Comparison of ENCODE assay signal across 19 cellular contexts in genomic region chr1:36326499-36326898, GRCh38. TPM values are rescaled to one million over a fixed set of nuclear protein-coding genes. Genes with fewer than 3 reads are reported as not detected.
DNase-seq lines count a peak whose midpoint lies in the region; ATAC-seq and TF ChIP-seq lines count a peak whose summit lies in the region.
"Had no signal": no experiment of that assay in that cellular context is flagged by ENCODE, and none has a peak within 500 bp of the region (broad histone marks: within the 10 kb centered on the region; RNA-seq: fewer than 3 reads in every experiment).

No MANE protein-coding gene starts in this region.

- H3K4me1 Mint-ChIP-seq in Calu3 (ENCODE audit: low read depth, unreplicated experiment), result peaks cover 14% of the 10 kb centered on the region

- peak; percentile 35 for DNase-seq in Calu3
- DNase-seq in PC-3, result peak; percentile 54
- DNase-seq in foreskin keratinocyte, result peak in 1 of 2 donors; percentile 26
- DNase-seq in HEK293T (ENCODE audit: extremely low spot score), result no peak
- DNase-seq in GM10266 (ENCODE audit: extremely low spot score), result no peak
- no peak for DNase-seq in effector memory CD4-positive, alpha-beta T cell
- no peak for DNase-seq in SKM-1 (lab: John Stamatoyannopoulos, UW; ENCODE audit: unreplicated experiment)
- DNase-seq: activated CD4-positive, CD25-positive, alpha-beta regulatory T cell; activated CD8-positive, alpha-beta memory T cell treated with anti-CD3 and anti-CD28 coated beads, Interleukin-2, amount 50 U/mL, for 4 hours; activated gamma-delta T cell; colonic mucosa; NCI-H1092; NCI-H2171 treated with DMSO at 0.1 percent for 48 hours; stimulated activated CD4-positive, alpha-beta T cell treated with anti-CD3 and anti-CD28 coated beads, Interleukin-2, amount 100 ng/mL, for 24 hours had no signal

- H3K9me3 Mint-ChIP-seq in Calu3 (ENCODE audit: low read depth, unreplicated experiment), result no peaks in the 10 kb centered on the region

- H3K27ac ChIP-seq in BLaER1 (no peak overlapping the region), PC-3 (ENCODE audit: low read length) (no peak overlapping the region), foreskin keratinocyte (no peak overlapping the region)
- H3K27ac ChIP-seq in effector memory CD4-positive, alpha-beta T cell (ENCODE audit: insufficient read depth, low read length, poor library complexity, severe bottlenecking), result no peak overlapping the region
- H3K27ac ChIP-seq: ascending aorta, colonic mucosa, KMS-11, pancreas had no signal

- no peak overlapping the region for H3K4me3 ChIP-seq in BLaER1
- no peak overlapping the region for H3K4me3 ChIP-seq in PC-3 (ENCODE audit: low read length)
- H3K4me3 ChIP-seq in effector memory CD4-positive, alpha-beta T cell (ENCODE audit: insufficient read depth, low read depth, low read length, poor library complexity, severe bottlenecking), result no peak overlapping the region
- H3K4me3 ChIP-seq: ascending aorta, colonic mucosa, pancreas had no signal

- H4K20me1 ChIP-seq in BLaER1, result peaks cover 11% of the 10 kb centered on the region
- H4K20me1 ChIP-seq in PC-3 (ENCODE audit: low read length), result no peaks in the 10 kb centered on the region

- peaks cover 39% of the 10 kb centered on the region for H3K4me1 ChIP-seq in BLaER1
- H3K4me1 ChIP-seq in PC-3 (ENCODE audit: insufficient read depth, low read length), result peaks cover 22% of the 10 kb centered on the region
- H3K4me1 ChIP-seq in foreskin keratinocyte, result peaks cover 12% of the 10 kb centered on the region
- peaks cover 20% of the 10 kb centered on the region for H3K4me1 ChIP-seq in effector memory CD4-positive, alpha-beta T cell (ENCODE audit: control insufficient read depth, insufficient read depth, low read length, poor library complexity, severe bottlenecking)

- TF ChIP-seq CTCF in Calu3 (IDR thresholded peaks at IDR 0.05; ENCODE audit: unreplicated experiment) (no peak), PC-3 (conservative IDR thresholded peaks at IDR 0.05; ENCODE audit: low read depth, low read length) (no peak), foreskin keratinocyte (conservative IDR thresholded peaks at IDR 0.05) (no peak), GM10266 (IDR thresholded peaks at IDR 0.05; ENCODE audit: control insufficient read depth, insufficient read depth, low read depth, missing control alignments) (no peak)

- H3K36me3 ChIP-seq in BLaER1 (no peaks in the 10 kb centered on the region), PC-3 (ENCODE audit: low read depth, low read length) (no peaks in the 10 kb centered on the region)
- H3K36me3 ChIP-seq in effector memory CD4-positive, alpha-beta T cell (ENCODE audit: control insufficient read depth, insufficient read depth, low read length), result no peaks in the 10 kb centered on the region
- H3K36me3 ChIP-seq: ascending aorta, colonic mucosa, pancreas had no signal

- intact Hi-C loops in Calu3 (cut with micrococcal nuclease; ENCODE audit: unreplicated experiment) (no loop called here), PC-3 (cut with micrococcal nuclease) (no loop called here)

- H3K27ac Mint-ChIP-seq in Calu3 (ENCODE audit: unreplicated experiment), result peak overlapping the region; percentile 20

- H3K9ac ChIP-seq in BLaER1, result no peak overlapping the region
- no peak overlapping the region for H3K9ac ChIP-seq in PC-3 (ENCODE audit: low read length)
- H3K9ac ChIP-seq: KMS-11 had no signal

- H3K4me3 Mint-ChIP-seq in Calu3 (ENCODE audit: low read depth, unreplicated experiment), result no peak overlapping the region

- peaks cover 8% of the 10 kb centered on the region for H3K27me3 Mint-ChIP-seq in Calu3 (ENCODE audit: unreplicated experiment)

- POLR2A ChIA-PET in PC-3 (lab: Charles Lee; ENCODE audit: unreplicated experiment) (no interaction called here), HEK293T (lab: Yijun Ruan, JAX) (interaction anchor here (1.0 kb wide), 1 partner anchor 60 kb away, joined by 3 read pairs; no protein-coding TSS in a partner anchor)

- H3K4me2 ChIP-seq in BLaER1, result 0 out of 2 replicates have a peak overlapping the region, but pooled peaks have one; percentile 14
- no peak overlapping the region for H3K4me2 ChIP-seq in PC-3 (ENCODE audit: low read length)
- H3K4me2 ChIP-seq: KMS-11 had no signal

- BruUV-seq in Calu3 (replicated peaks; lab: Mats Ljungman, UMichigan), result no TSS peak
- no TSS peak for BruUV-seq in PC-3 (replicated peaks; lab: Mats Ljungman, UMichigan)

- H2AFZ ChIP-seq in PC-3 (ENCODE audit: low read length), result no peak overlapping the region

- H3K9me3 ChIP-seq in BLaER1, result no peaks in the 10 kb centered on the region
- H3K9me3 ChIP-seq in PC-3 (ENCODE audit: low read length), result no peaks in the 10 kb centered on the region
- H3K9me3 ChIP-seq in effector memory CD4-positive, alpha-beta T cell (ENCODE audit: control insufficient read depth, low read length), result no peaks in the 10 kb centered on the region
- H3K9me3 ChIP-seq: ascending aorta, colonic mucosa, pancreas had no signal

- no peaks in the 10 kb centered on the region for H3K9me2 ChIP-seq in PC-3 (replicated peaks; ENCODE audit: low read length)

- H3F3A ChIP-seq in PC-3 (ENCODE audit: low read length, unreplicated experiment), result no peaks in the 10 kb centered on the region

- CTCF ChIA-PET in Calu3 (lab: Charles Lee), result no interaction called here
- CTCF ChIA-PET in PC-3 (lab: Charles Lee), result no interaction called here
- CTCF ChIA-PET in HEK293T (lab: Yijun Ruan, JAX), result no interaction called here

- peaks cover 34% of the 10 kb centered on the region for H3K36me3 Mint-ChIP-seq in Calu3 (ENCODE audit: insufficient read depth, unreplicated experiment)

- ATAC-seq in PC-3 (no peak), foreskin keratinocyte (peak; percentile 12)
- ATAC-seq: left lobe of liver, pancreas had no signal

- H3K27me3 ChIP-seq in BLaER1, result no peaks in the 10 kb centered on the region
- H3K27me3 ChIP-seq in PC-3 (ENCODE audit: low read length), result no peaks in the 10 kb centered on the region
- H3K27me3 ChIP-seq in foreskin keratinocyte, result no peaks in the 10 kb centered on the region
- H3K27me3 ChIP-seq in effector memory CD4-positive, alpha-beta T cell (replicated peaks; ENCODE audit: control insufficient read depth, insufficient read depth, low read length, poor library complexity, severe bottlenecking), result no peaks in the 10 kb centered on the region
- H3K27me3 ChIP-seq: ascending aorta, colonic mucosa, pancreas had no signal

- no peaks in the 10 kb centered on the region for H3K79me2 ChIP-seq in PC-3 (ENCODE audit: low read length)

TF ChIP-seq in HEK293T, 16 proteins besides CTCF, POLR2A, EP300 and RAD21:
- no peak for TF ChIP-seq NFRKB (IDR thresholded peaks at IDR 0.05)
- TF ChIP-seq FOXA1 (IDR thresholded peaks at IDR 0.05), result no peak
- no peak for TF ChIP-seq PKNOX1 (IDR thresholded peaks at IDR 0.05)
- no peak for TF ChIP-seq HDGF (IDR thresholded peaks at IDR 0.05; ENCODE audit: borderline replicate concordance)
- TF ChIP-seq ARNT (IDR thresholded peaks at IDR 0.05), result no peak

RNA-seq across cellular contexts. Expression of gene EVA1B, which starts 3.1 kb away (rescaled TPM):
- total RNA-seq in Calu3 (2022) (10.1 and 11.2 TPM in 2 replicates), PC-3 (2014; rRNA removed) (89.1 and 104 TPM in 2 replicates), foreskin keratinocyte (19.5 and 28.7 TPM in 2 replicates)
- 24.8 and 38.2 TPM in 2 replicates for polyA plus RNA-seq in foreskin keratinocyte

RNA-seq across cellular contexts. Expression of gene SH3D21, which starts 20.3 kb away (rescaled TPM):
- total RNA-seq in Calu3 (2022) (12.1 and 13.2 TPM in 2 replicates), PC-3 (2014; rRNA removed) (11.3 and 16.4 TPM in 2 replicates), foreskin keratinocyte (5.5 and 6.9 TPM in 2 replicates)
- polyA plus RNA-seq in foreskin keratinocyte, result 2.3 and 3.5 TPM in 2 replicates

RNA-seq across cellular contexts. Expression of gene STK40, which starts 59.2 kb away (rescaled TPM):
- total RNA-seq in Calu3 (2022) (44.5 and 52.1 TPM in 2 replicates), PC-3 (2014; rRNA removed) (14.4 and 15.9 TPM in 2 replicates), foreskin keratinocyte (11.5 and 12.6 TPM in 2 replicates)
- polyA plus RNA-seq in foreskin keratinocyte, result 8.4 and 8.7 TPM in 2 replicates

Comparison
In these comparisons a context has a peak if more than half of its experiments do, and no peak if none do; other contexts are left out.
1. DNase-seq: peak in Calu3 (single experiment) and PC-3 (single experiment); none in HEK293T (single experiment), GM10266 (single experiment), effector memory CD4-positive, alpha-beta T cell (0 of 3) and SKM-1 (single experiment).